8 cellular contexts compared by ENCODE assay signal in the genomic region with DNA sequence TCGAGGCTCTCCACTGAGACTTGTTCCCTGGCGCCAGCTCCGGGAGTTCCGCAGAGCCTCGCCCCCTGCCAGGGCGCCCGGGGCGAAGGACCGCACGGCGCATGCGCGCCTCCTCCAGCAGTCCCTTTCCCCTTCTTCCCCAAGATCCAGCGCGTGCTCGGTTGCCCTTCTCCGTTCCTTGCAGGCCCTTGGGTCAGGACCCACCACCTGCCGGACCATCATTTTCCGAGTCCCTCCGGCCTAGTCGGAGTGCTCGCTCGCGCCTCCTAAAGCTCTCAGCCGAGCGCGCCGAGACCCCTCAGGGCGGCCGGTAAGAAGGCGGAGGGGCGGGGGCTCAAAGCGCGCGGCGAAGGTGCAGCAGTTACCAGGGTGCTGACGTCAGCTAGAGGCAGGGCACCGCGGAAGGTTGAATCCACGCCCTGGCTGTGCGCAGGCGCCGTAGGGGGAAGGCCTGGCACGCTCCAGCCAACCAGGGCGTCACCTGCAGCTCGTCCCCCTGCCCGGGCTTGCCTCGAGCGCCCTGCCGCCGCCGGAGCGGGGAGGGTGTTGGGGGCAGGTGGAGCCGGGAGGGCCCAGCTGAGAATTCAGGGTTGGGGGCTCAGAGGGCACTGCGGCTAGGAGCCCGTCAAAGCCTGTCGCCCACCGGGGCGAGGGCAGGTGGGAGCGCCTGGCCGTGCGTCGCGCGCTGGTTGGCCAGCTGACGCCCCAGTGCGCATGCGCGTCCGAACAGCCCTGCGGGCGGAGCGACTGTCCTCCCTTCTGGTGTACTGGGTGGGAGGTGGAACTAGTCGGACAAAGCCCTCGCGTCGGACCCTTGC. TPM values are rescaled to one million over a fixed set of nuclear protein-coding genes. Genes with fewer than 3 reads are reported as not detected.
DNase-seq lines count a peak whose midpoint lies in the region; ATAC-seq and TF ChIP-seq lines count a peak whose summit lies in the region.

TCAIM (plus strand) TSS at position 757 of the 818 bp plus-strand sequence. CDS start 16,017 bp downstream, outside the sequence.

- H3K4me3 ChIP-seq in Panc1 (ENCODE audit: low read depth in 2 of 2, low read length in 2 of 2) = peak within 1 kb of the TSS; percentile 63 to 68
- peak within 1 kb of the TSS; percentile 69 to 86 (median 82) for H3K4me3 ChIP-seq in esophagus muscularis mucosa

- peak; percentile 93 for ATAC-seq in GM21723 (IDR thresholded peaks at IDR 0.05; ENCODE audit: unreplicated experiment)
- ATAC-seq in Panc1 = peak; percentile 99

- H3K9me3 ChIP-seq in Panc1 (ENCODE audit: control insufficient read depth, insufficient read depth, low read depth, low read length) = no peaks in the 10 kb centered on the region
- no peaks in the 10 kb centered on the region for H3K9me3 ChIP-seq in esophagus muscularis mucosa

- no peaks in the 10 kb centered on the region; the same call in 1 of the 2 replicates for H3K27me3 ChIP-seq in Panc1 (ENCODE audit: control insufficient read depth, insufficient read depth, low read length)
- H3K27me3 ChIP-seq in esophagus muscularis mucosa = no peaks in the 10 kb centered on the region

- peak; percentile 79 for TF ChIP-seq POLR2A in esophagus muscularis mucosa (IDR thresholded peaks at IDR 0.05; ENCODE audit: low read depth)

- H3K27ac ChIP-seq in Panc1 (ENCODE audit: low read length) = peak within 1 kb of the TSS; percentile 83
- H3K27ac ChIP-seq in esophagus muscularis mucosa (replicated peaks in 1 of 4) = peak within 1 kb of the TSS; percentile 94 to 99 (median 96)

- POLR2A ChIA-PET in Panc1 (lab: Charles Lee) = no interaction called here

- peaks cover 15% of the 10 kb centered on the region for H3K4me1 ChIP-seq in Panc1 (ENCODE audit: control insufficient read depth, insufficient read depth, low read length)
- peaks cover 33 to 48% (median 47%) of the 10 kb centered on the region in 4 donors for H3K4me1 ChIP-seq in esophagus muscularis mucosa

- BruUV-seq in Panc1 (replicated peaks; lab: Mats Ljungman, UMichigan) = no TSS peak

- no peak for TF ChIP-seq CTCF in Panc1 (IDR thresholded peaks at IDR 0.05)
- peak in 1 of 3 experiments; percentile 6 for TF ChIP-seq CTCF in esophagus muscularis mucosa (IDR thresholded peaks at IDR 0.05)

- in situ Hi-C loops in Panc1 (cut with HindIII; ENCODE audit: low pct_unique_long_range_greater_than_20kb, low sequenced_read_pairs) = no loop called here

- CTCF ChIA-PET in Panc1 (lab: Charles Lee) = interaction anchor here (0.6 kb wide), 1 partner anchor 1757 kb away, joined by 3 read pairs; the partner anchor contains the start of gene SEC22C

- DNase-seq in DMS53 treated with DMSO at 0.1 percent for 48 hours (lab: John Stamatoyannopoulos, UW; ENCODE audit: unreplicated experiment) (peak; percentile 49), KG1 (lab: John Stamatoyannopoulos, UW) (peak; percentile 96), Panc1 (ENCODE audit: low read depth, low spot score) (peak; percentile 67), esophagus muscularis mucosa (ENCODE audit: extremely low spot score) (peak; percentile 99), myocyte (ENCODE audit: low read depth) (peak; percentile 98)
- DNase-seq in activated T-cell treated with anti-CD3 and anti-CD28 coated beads, Interleukin-2, amount 50 U/mL, for 48 hours = peak; percentile 98 to 99
- DNase-seq in stimulated activated CD8-positive, alpha-beta memory T cell treated with anti-CD3 and anti-CD28 coated beads, Interleukin-7, amount 100 ng/mL, for 48 hours (ENCODE audit: extremely low read depth in 1 of 2, low read depth in 1 of 2) = peak; percentile 94 to 98

- H3K36me3 ChIP-seq in Panc1 (ENCODE audit: control insufficient read depth, insufficient read depth, low read length) = no peaks in the 10 kb centered on the region; the same call in 1 of the 2 replicates
- no peaks in the 10 kb centered on the region for H3K36me3 ChIP-seq in esophagus muscularis mucosa

- intact Hi-C loops in Panc1 (cut with micrococcal nuclease; ENCODE audit: unreplicated experiment) (no loop called here), esophagus muscularis mucosa (cut with DNase I) (loop anchor here (5.0 kb wide), 1 partner anchor 174 kb away; no protein-coding TSS in a partner anchor)

- WGBS in esophagus muscularis mucosa = 0% methylated on average over 43 of the region's 77 CpGs

- no peak for TF ChIP-seq EP300 in esophagus muscularis mucosa (IDR thresholded peaks at IDR 0.05)

RNA-seq across cellular contexts. Expression of gene TCAIM, which starts in this region (rescaled TPM):
- total RNA-seq in Panc1 (2021; ENCODE audit: unreplicated experiment) (19.5 TPM), esophagus muscularis mucosa (10 to 100 TPM; 32.0 to 46.4 (median 36.5) TPM), myocyte (38.3 and 60.9 TPM in 2 replicates)
- polyA plus RNA-seq in Panc1 (2012; ENCODE audit: insufficient read length) = 9.9 TPM
- polyA plus RNA-seq in myocyte (2012) = 9.3 TPM

Comparison
In these comparisons a context has a peak if more than half of its experiments do, and no peak if none do; other contexts are left out.
1. Peak in every context shown above with its lines: DNase-seq, ATAC-seq, H3K4me3 ChIP-seq and H3K27ac ChIP-seq.
2. DNase-seq: peak in every context shown above with its lines; median percentile 99 in esophagus muscularis mucosa; 98 in activated T-cell treated with anti-CD3 and anti-CD28 coated beads, Interleukin-2, amount 50 U/mL, for 48 hours; 98 in myocyte; 96 in KG1; 96 in stimulated activated CD8-positive, alpha-beta memory T cell treated with anti-CD3 and anti-CD28 coated beads, Interleukin-7, amount 100 ng/mL, for 48 hours; 67 in Panc1; 49 in DMS53 treated with DMSO at 0.1 percent for 48 hours.